Comparison of ENCODE assay signal across 29 cellular contexts in genomic region chr2:53727921-53728320, GRCh38.
"Had no signal": no experiment of that assay in that cellular context is flagged by ENCODE, and none has a peak within 500 bp of the region (broad histone marks: within the 10 kb centered on the region; RNA-seq: fewer than 3 reads in every experiment).

No MANE protein-coding gene starts in this region.

- H3K27me3 ChIP-seq: gastrocnemius medialis, right atrium auricular region, testis, tibial artery had no signal

- H3K27ac Mint-ChIP-seq: mesothelial cell of epicardium; natural killer cell treated with Interleukin-12 subunit alpha and Interleukin-12 subunit beta and Interleukin-15 and Interleukin-18, amount 100 ng/mL, for 72 hours; stimulated activated memory B cell treated with anti-CD40 and anti-IgM and Interleukin-4, amounts not matched to agents 10 μg/mL and 1 μg/mL and 100 μg/mL, for 72 hours; type B pancreatic cell had no signal

- H3K4me2 ChIP-seq: smooth muscle cell had no signal

- H3K27ac ChIP-seq: coronary artery, epithelial cell of prostate, gastrocnemius medialis, prostate gland, right atrium auricular region, testis, tibial artery had no signal

- H3K9me3 Mint-ChIP-seq: natural killer cell treated with Interleukin-12 subunit alpha and Interleukin-12 subunit beta and Interleukin-15 and Interleukin-18, amount 100 ng/mL, for 72 hours; type B pancreatic cell had no signal

- ATAC-seq: esophagus mucosa; gastrocnemius medialis; left colon; left ventricle myocardium superior; mucosa of descending colon; natural killer cell treated with Interleukin-12 subunit alpha and Interleukin-12 subunit beta and Interleukin-15 and Interleukin-18, amount 100 ng/mL, for 72 hours; sciatic nerve; stimulated activated memory B cell treated with anti-CD40 and anti-IgM and Interleukin-4, amounts not matched to agents 10 μg/mL and 1 μg/mL and 100 μg/mL, for 72 hours; stimulated activated naive CD8-positive, alpha-beta T cell treated with anti-CD3 and anti-CD28 coated beads, Interleukin-15, Interleukin-2, amounts not matched to agents 100 U/mL and 50 U/mL, for 24 hours had no signal

- H3K4me1 Mint-ChIP-seq: mesothelial cell of epicardium had no signal

- H3K9me3 ChIP-seq: gastrocnemius medialis, mucosa of descending colon, prostate gland, right atrium auricular region, testis, tibial artery had no signal

- DNase-seq: dermis blood vessel endothelial cell; foreskin fibroblast; gastrocnemius medialis; head of caudate nucleus; left colon; left ventricle myocardium superior; mesenchymal stem cell; mucosa of descending colon; naive B cell; nucleus accumbens; stimulated activated CD4-positive, alpha-beta T cell treated with anti-CD3 and anti-CD28 coated beads, Interleukin-12 subunit alpha, Interleukin-12 subunit beta, amount 100 ng/mL, for 4 hours; stimulated activated CD4-positive, alpha-beta T cell treated with anti-CD3 and anti-CD28 coated beads, Interleukin-1b, Interleukin-23, amount 100 ng/mL, for 48 hours; stimulated activated CD4-positive, alpha-beta T cell treated with anti-CD3 and anti-CD28 coated beads, Interleukin-4, amount 100 ng/mL, for 1 hour; stimulated activated naive CD8-positive, alpha-beta T cell treated with anti-CD3 and anti-CD28 coated beads, Interleukin-15, Interleukin-2, amounts not matched to agents 100 U/mL and 50 U/mL, for 24 hours; substantia nigra; testis; tibial artery had no signal

- H3K36me3 ChIP-seq: gastrocnemius medialis, prostate gland, right atrium auricular region had no signal

- H3K4me1 ChIP-seq: gastrocnemius medialis, prostate gland, right atrium auricular region, testis had no signal

- H3K27me3 Mint-ChIP-seq: naive B cell; natural killer cell treated with Interleukin-12 subunit alpha and Interleukin-12 subunit beta and Interleukin-15 and Interleukin-18, amount 100 ng/mL, for 72 hours; stimulated activated memory B cell treated with anti-CD40 and anti-IgM and Interleukin-4, amounts not matched to agents 10 μg/mL and 1 μg/mL and 100 μg/mL, for 72 hours; type B pancreatic cell had no signal

- H3K4me3 Mint-ChIP-seq: mesothelial cell of epicardium; naive B cell; natural killer cell treated with Interleukin-12 subunit alpha and Interleukin-12 subunit beta and Interleukin-15 and Interleukin-18, amount 100 ng/mL, for 72 hours; stimulated activated memory B cell treated with anti-CD40 and anti-IgM and Interleukin-4, amounts not matched to agents 10 μg/mL and 1 μg/mL and 100 μg/mL, for 72 hours; type B pancreatic cell had no signal

- H3K4me3 ChIP-seq: coronary artery, gastrocnemius medialis, lung, mucosa of descending colon, prostate gland, right atrium auricular region, smooth muscle cell, testis, tibial artery had no signal
